In the genomic region with DNA sequence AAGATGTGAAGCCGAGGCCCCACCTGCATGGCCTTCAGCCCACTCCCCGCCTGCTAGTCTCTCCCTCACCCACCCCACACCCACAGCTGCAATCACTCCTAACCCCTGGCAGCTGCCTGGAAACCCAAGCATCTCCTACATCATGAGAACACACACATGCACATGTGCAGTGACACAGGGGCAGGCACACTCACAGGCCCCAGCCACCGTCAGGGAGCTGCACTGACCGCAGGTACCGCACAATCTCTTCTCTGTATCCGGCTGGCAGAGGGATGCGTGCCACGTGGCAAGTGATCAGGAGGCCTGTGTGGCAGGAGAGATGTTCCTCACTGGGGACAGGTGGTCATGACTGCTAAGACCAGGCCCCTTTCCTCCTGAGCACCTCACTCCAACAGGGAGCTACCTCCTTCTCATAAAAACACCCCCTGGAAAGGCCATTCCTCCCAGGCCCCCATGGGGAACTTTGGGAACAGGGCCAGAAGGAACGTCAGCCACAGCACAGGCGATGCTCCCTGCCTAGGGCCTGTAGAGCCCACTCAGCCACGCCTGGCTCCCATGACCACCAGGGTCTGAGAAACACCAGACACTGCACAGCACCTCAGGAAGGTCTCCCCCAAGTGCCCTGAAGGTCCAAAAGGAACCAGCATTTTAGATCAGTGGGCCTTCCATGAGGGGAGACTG, we compare ENCODE assay signal across 28 cellular contexts. TPM values are rescaled to one million over a fixed set of nuclear protein-coding genes. Genes with fewer than 3 reads are reported as not detected.
A peak's percentile ranks its signal among the peaks of the same experiment; 100 is the strongest.
DNase-seq lines count a peak whose midpoint lies in the region; ATAC-seq and TF ChIP-seq lines count a peak whose summit lies in the region.
"Had no signal": no experiment of that assay in that cellular context is flagged by ENCODE, and none has a peak within 500 bp of the region (broad histone marks: within the 10 kb centered on the region; RNA-seq: fewer than 3 reads in every experiment).

No MANE protein-coding gene starts in this region.

- peak overlapping the region; percentile 9 for H3K23ac ChIP-seq in neuronal stem cell (ENCODE audit: low read depth, low read length, poor library complexity)

- no peaks in the 10 kb centered on the region for H3K27me3 ChIP-seq in neuronal stem cell (ENCODE audit: control insufficient read depth in 3 of 3, insufficient read depth in 3 of 3, low read depth in 1 of 3, low read length in 3 of 3)
- no peaks in the 10 kb centered on the region for H3K27me3 ChIP-seq in neural progenitor cell
- H3K27me3 ChIP-seq: esophagus squamous epithelium, foreskin keratinocyte, upper lobe of right lung had no signal

- no CpG with 5 or more reads among the region's 11 CpGs for whole genome bisulfite sequencing in neuronal stem cell (ENCODE audit: extremely low coverage in 2 of 2, insufficient read length in 2 of 2, insufficient replicate concordance in 1 of 2), 2 donors

- no peak overlapping the region for H2BK12ac ChIP-seq in neuronal stem cell (ENCODE audit: low read length)

- H4K8ac ChIP-seq in neuronal stem cell (ENCODE audit: low read depth, low read length) = no peak overlapping the region

- TF ChIP-seq CTCF in glutamatergic neuron (IDR thresholded peaks at IDR 0.05; ENCODE audit: partially characterized antibody, unreplicated experiment) = no peak
- no peak for TF ChIP-seq CTCF in type B pancreatic cell (conservative IDR thresholded peaks at IDR 0.05)
- no peak for TF ChIP-seq CTCF in neural progenitor cell (IDR thresholded peaks at IDR 0.05)

- peaks cover 2% of the 10 kb centered on the region for H3F3A ChIP-seq in neural progenitor cell (ENCODE audit: low read depth)

- H3K27me3 Mint-ChIP-seq in glutamatergic neuron (ENCODE audit: unreplicated experiment) = peaks cover 21% of the 10 kb centered on the region
- H3K27me3 Mint-ChIP-seq in type B pancreatic cell = no peaks in the 10 kb centered on the region
- peaks cover 14% of the 10 kb centered on the region for H3K27me3 Mint-ChIP-seq in neural progenitor cell (ENCODE audit: insufficient read depth, low read depth)
- H3K27me3 Mint-ChIP-seq: activated naive CD8-positive, alpha-beta T cell treated with anti-CD3 and anti-CD28 coated beads, Interleukin-2, amount 50 U/mL, for 24 hours; IgD-negative memory B cell had no signal

- H3K27ac ChIP-seq in neuronal stem cell (replicated peaks; ENCODE audit: low read length) (no peak overlapping the region), neural progenitor cell (no peak overlapping the region)
- H3K27ac ChIP-seq: esophagus squamous epithelium, foreskin keratinocyte, parathyroid adenoma, upper lobe of right lung had no signal

- H3K14ac ChIP-seq in neuronal stem cell (ENCODE audit: low read length) = no peak overlapping the region

- H2AK5ac ChIP-seq in neuronal stem cell (ENCODE audit: low read depth, low read length) = no peak overlapping the region

- H2BK120ac ChIP-seq in neuronal stem cell (ENCODE audit: low read depth, low read length) = no peak overlapping the region

- H3K4me3 ChIP-seq in neuronal stem cell (ENCODE audit: low read length in 2 of 2) (no peak overlapping the region), neural progenitor cell (no peak overlapping the region)
- H3K4me3 ChIP-seq: esophagus squamous epithelium, upper lobe of right lung had no signal

- H3K9me3 ChIP-seq in neuronal stem cell (replicated peaks in 1 of 2; ENCODE audit: control insufficient read depth in 2 of 2, insufficient read depth in 1 of 2, low read depth in 1 of 2, low read length in 2 of 2) = peaks cover 2 to 11% of the 10 kb centered on the region in 2 donors
- peaks cover 3% of the 10 kb centered on the region for H3K9me3 ChIP-seq in neural progenitor cell (ENCODE audit: low read depth)
- H3K9me3 ChIP-seq: Caco-2, esophagus squamous epithelium, upper lobe of right lung had no signal

- peaks cover 23% of the 10 kb centered on the region for H3K79me1 ChIP-seq in neuronal stem cell (ENCODE audit: low read depth, low read length)

- H3K4me1 Mint-ChIP-seq in glutamatergic neuron (ENCODE audit: low read depth, unreplicated experiment) (peaks cover 43% of the 10 kb centered on the region), type B pancreatic cell (ENCODE audit: unreplicated experiment) (peaks cover 25% of the 10 kb centered on the region), neural progenitor cell (peaks cover 31% of the 10 kb centered on the region)

- H3K36me3 Mint-ChIP-seq in glutamatergic neuron (ENCODE audit: unreplicated experiment) (peaks cover 8% of the 10 kb centered on the region), type B pancreatic cell (peaks cover 14% of the 10 kb centered on the region), neural progenitor cell (peaks cover 33% of the 10 kb centered on the region)

- peaks cover 16 to 19% of the 10 kb centered on the region in 2 donors for H3K4me1 ChIP-seq in neuronal stem cell (ENCODE audit: control insufficient read depth in 2 of 2, insufficient read depth in 1 of 2, low read depth in 1 of 2, low read length in 2 of 2)
- H3K4me1 ChIP-seq in neural progenitor cell = peaks cover 8% of the 10 kb centered on the region
- H3K4me1 ChIP-seq: parathyroid adenoma had no signal

- H3K36me3 ChIP-seq in neuronal stem cell (replicated peaks in 1 of 2; ENCODE audit: control insufficient read depth in 2 of 2, insufficient read depth in 2 of 2, low read length in 2 of 2) = peaks cover 40 to 84% of the 10 kb centered on the region in 2 donors
- H3K36me3 ChIP-seq in neural progenitor cell = no peaks in the 10 kb centered on the region

- H3K9me3 Mint-ChIP-seq in glutamatergic neuron (ENCODE audit: unreplicated experiment) (peaks cover 3% of the 10 kb centered on the region), type B pancreatic cell (no peaks in the 10 kb centered on the region), neural progenitor cell (peaks cover 12% of the 10 kb centered on the region)
- H3K9me3 Mint-ChIP-seq: activated naive CD8-positive, alpha-beta T cell treated with anti-CD3 and anti-CD28 coated beads, Interleukin-2, amount 50 U/mL, for 24 hours; activated T-cell treated with anti-CD3 and anti-CD28 coated beads, Interleukin-2, amount 50 U/mL, for 72 hours; IgD-negative memory B cell; nephron had no signal

- peak overlapping the region; percentile 70 for H3K27ac Mint-ChIP-seq in glutamatergic neuron (ENCODE audit: unreplicated experiment)
- H3K27ac Mint-ChIP-seq in type B pancreatic cell = no peak overlapping the region
- no peak overlapping the region for H3K27ac Mint-ChIP-seq in neural progenitor cell
- H3K27ac Mint-ChIP-seq: activated naive CD8-positive, alpha-beta T cell treated with anti-CD3 and anti-CD28 coated beads, Interleukin-2, amount 50 U/mL, for 24 hours; activated T-cell treated with anti-CD3 and anti-CD28 coated beads, Interleukin-2, amount 50 U/mL, for 72 hours; IgD-negative memory B cell; nephron had no signal

- H3K4me3 Mint-ChIP-seq in glutamatergic neuron (ENCODE audit: unreplicated experiment) = peak overlapping the region; percentile 43
- H3K4me3 Mint-ChIP-seq in type B pancreatic cell = no peak overlapping the region
- H3K4me3 Mint-ChIP-seq in neural progenitor cell = no peak overlapping the region
- H3K4me3 Mint-ChIP-seq: activated naive CD8-positive, alpha-beta T cell treated with anti-CD3 and anti-CD28 coated beads, Interleukin-2, amount 50 U/mL, for 24 hours; activated T-cell treated with anti-CD3 and anti-CD28 coated beads, Interleukin-2, amount 50 U/mL, for 72 hours; CD14-positive monocyte; IgD-negative memory B cell; nephron had no signal

- no peak for DNase-seq in Right ventricle myocardium inferior (ENCODE audit: missing footprints)
- DNase-seq in cardiac septum (ENCODE audit: low spot score) = no peak
- no peak for DNase-seq in glutamatergic neuron
- DNase-seq in neuronal stem cell (ENCODE audit: low spot score) = no peak
- DNase-seq in type B pancreatic cell (ENCODE audit: extremely low spot score, unreplicated experiment) = peak; percentile 69
- DNase-seq in neural progenitor cell (ENCODE audit: low spot score) = no peak
- DNase-seq in left lobe of liver (ENCODE audit: low spot score) = no peak
- DNase-seq: 8988T; activated CD4-positive, alpha-beta T cell treated with anti-CD3 and anti-CD28 coated beads, Interleukin-2, amount 50 U/mL, for 1 hour; activated naive CD4-positive, alpha-beta T cell; activated naive CD8-positive, alpha-beta T cell treated with anti-CD3 and anti-CD28 coated beads, Interleukin-2, amount 50 U/mL, for 24 hours; activated T-cell treated with anti-CD3 and anti-CD28 coated beads, Interleukin-2, amount 50 U/mL, for 72 hours; Caco-2; cerebellar nuclear complex; DMS79; esophagus squamous epithelium; foreskin keratinocyte; GF-D8; NCI-H446; NCI-H748 treated with DMSO at 0.1 percent for 48 hours; stimulated activated CD4-positive, alpha-beta T cell treated with anti-CD3 and anti-CD28 coated beads, Interleukin-15, amount 100 ng/mL, for 24 hours; stimulated activated CD4-positive, alpha-beta T cell treated with anti-CD3 and anti-CD28 coated beads, Interleukin-4, amount 100 ng/mL, for 4 hours; upper lobe of right lung had no signal

- H3K9ac ChIP-seq in neuronal stem cell (ENCODE audit: low read depth, low read length, poor library complexity) (no peak overlapping the region), neural progenitor cell (no peak overlapping the region)
- H3K9ac ChIP-seq: parathyroid adenoma had no signal

- no peak overlapping the region for H4K91ac ChIP-seq in neuronal stem cell (ENCODE audit: low read depth, low read length, poor library complexity)

- H2BK15ac ChIP-seq in neuronal stem cell (ENCODE audit: low read length) = no peak overlapping the region

- peaks cover 5% of the 10 kb centered on the region for H4K20me1 ChIP-seq in neural progenitor cell (ENCODE audit: low read depth)

- H3K4ac ChIP-seq in neuronal stem cell (ENCODE audit: low read length) = no peak overlapping the region

- peak; percentile 9 for ATAC-seq in Right ventricle myocardium inferior
- no peak for ATAC-seq in GM21526 (IDR thresholded peaks at IDR 0.05; ENCODE audit: low FRiP score, unreplicated experiment)
- ATAC-seq in left lobe of liver = no peak
- ATAC-seq: activated naive CD8-positive, alpha-beta T cell treated with anti-CD3 and anti-CD28 coated beads, Interleukin-2, amount 50 U/mL, for 24 hours; activated T-cell treated with anti-CD3 and anti-CD28 coated beads, Interleukin-2, amount 50 U/mL, for 72 hours; foreskin keratinocyte had no signal

- H3K4me2 ChIP-seq in neuronal stem cell (ENCODE audit: insufficient read depth, low read length, poor library complexity, severe bottlenecking) (no peak overlapping the region), neural progenitor cell (no peak overlapping the region)

- H3K18ac ChIP-seq in neuronal stem cell (ENCODE audit: low read length) = no peak overlapping the region

- no peak overlapping the region for H2BK5ac ChIP-seq in neuronal stem cell (ENCODE audit: low read length)

- intact Hi-C loops in Right ventricle myocardium inferior (cut with DNase I) (loop anchor here (10.0 kb wide), 1 partner anchor 248 kb away; no protein-coding TSS in a partner anchor), cardiac septum (cut with DNase I) (loop anchor here (10.0 kb wide), 1 partner anchor 78 kb away; no protein-coding TSS in a partner anchor)

- peaks cover 59% of the 10 kb centered on the region for H3K79me2 ChIP-seq in neural progenitor cell (ENCODE audit: low read depth)
- H3K79me2 ChIP-seq: parathyroid adenoma had no signal

- H2AFZ ChIP-seq in neuronal stem cell (ENCODE audit: low read length) (no peak overlapping the region), neural progenitor cell (replicated peaks) (no peak overlapping the region)
- H2AFZ ChIP-seq: parathyroid adenoma had no signal

RNA-seq across cellular contexts. Expression of gene LSS, which starts 6.0 kb away (rescaled TPM):
- total RNA-seq in Right ventricle myocardium inferior (61.0 TPM), cardiac septum (34.9 TPM), glutamatergic neuron (ENCODE audit: unreplicated experiment) (390 TPM), type B pancreatic cell (ENCODE audit: low replicate concordance) (60.7 and 70.2 TPM in 2 replicates), neural progenitor cell (ENCODE audit: low replicate concordance) (26.7 and 90.5 TPM in 2 replicates), left lobe of liver (67.9 TPM)
- 42.5 TPM for polyA plus RNA-seq in neuronal stem cell (2013, experiment 1 of 2)
- 42.2 TPM for polyA plus RNA-seq in neuronal stem cell (2013, experiment 2 of 2)

RNA-seq across cellular contexts. Expression of gene SPATC1L, which starts 38.3 kb away (rescaled TPM):
- total RNA-seq in Right ventricle myocardium inferior = 7.7 TPM
- total RNA-seq in cardiac septum = 7.3 TPM
- total RNA-seq in glutamatergic neuron (ENCODE audit: unreplicated experiment) = 58.7 TPM
- polyA plus RNA-seq in neuronal stem cell (2013, experiment 1 of 2) = 38.2 TPM
- 37.5 TPM for polyA plus RNA-seq in neuronal stem cell (2013, experiment 2 of 2)
- 18.5 and 24.7 TPM in 2 replicates for total RNA-seq in type B pancreatic cell (ENCODE audit: low replicate concordance)
- total RNA-seq in neural progenitor cell (ENCODE audit: low replicate concordance) = 5.1 and 20.2 TPM in 2 replicates
- 0.40 TPM for total RNA-seq in left lobe of liver
